In the genomic region with DNA sequence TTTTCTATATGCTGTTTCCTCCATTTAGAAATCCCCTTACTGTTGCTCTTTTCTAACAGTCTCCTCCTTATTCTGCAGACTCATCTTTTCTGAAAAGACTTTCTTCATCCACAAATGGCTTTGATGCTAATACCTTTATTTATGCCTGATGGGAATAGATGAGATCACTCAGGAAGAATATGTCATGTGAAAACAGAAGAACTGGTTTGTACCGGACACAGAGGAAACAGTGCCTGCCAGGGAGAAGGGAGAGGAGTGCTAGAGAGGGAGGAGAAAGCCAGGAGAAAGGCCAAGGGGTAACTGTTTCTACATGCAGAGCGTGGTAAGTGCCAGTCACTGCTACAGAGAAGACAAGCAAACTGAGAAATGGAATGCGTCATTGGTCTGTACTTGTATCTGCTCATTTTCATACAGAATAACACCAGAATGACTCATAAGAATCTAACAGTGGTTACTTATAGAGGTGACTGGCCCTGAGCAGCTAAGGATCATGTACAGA, we compare ENCODE assay signal across 8 cellular contexts. TPM values are rescaled to one million over a fixed set of nuclear protein-coding genes. Genes with fewer than 3 reads are reported as not detected.
DNase-seq lines count a peak whose midpoint lies in the region; ATAC-seq and TF ChIP-seq lines count a peak whose summit lies in the region.

No MANE protein-coding gene starts in this region.

- H3K27ac Mint-ChIP-seq in activated B cell treated with CpG ODN at 0.5 μM for 24 hours = no peak overlapping the region
- H3K27ac Mint-ChIP-seq in stimulated activated memory B cell treated with anti-CD40 and anti-IgM and Interleukin-4, amounts not matched to agents 10 μg/mL and 1 μg/mL and 100 μg/mL, for 72 hours = no peak overlapping the region

- H3K4me3 Mint-ChIP-seq in activated B cell treated with CpG ODN at 0.5 μM for 24 hours = no peak overlapping the region
- no peak overlapping the region for H3K4me3 Mint-ChIP-seq in stimulated activated memory B cell treated with anti-CD40 and anti-IgM and Interleukin-4, amounts not matched to agents 10 μg/mL and 1 μg/mL and 100 μg/mL, for 72 hours

- H3K9me3 Mint-ChIP-seq in activated B cell treated with CpG ODN at 0.5 μM for 24 hours = no peaks in the 10 kb centered on the region
- H3K9me3 Mint-ChIP-seq in stimulated activated memory B cell treated with anti-CD40 and anti-IgM and Interleukin-4, amounts not matched to agents 10 μg/mL and 1 μg/mL and 100 μg/mL, for 72 hours = no peaks in the 10 kb centered on the region

- H3K36me3 Mint-ChIP-seq in activated B cell treated with CpG ODN at 0.5 μM for 24 hours (ENCODE audit: low read depth) = no peaks in the 10 kb centered on the region
- H3K36me3 Mint-ChIP-seq in stimulated activated memory B cell treated with anti-CD40 and anti-IgM and Interleukin-4, amounts not matched to agents 10 μg/mL and 1 μg/mL and 100 μg/mL, for 72 hours = no peaks in the 10 kb centered on the region

- H3K27me3 Mint-ChIP-seq in activated B cell treated with CpG ODN at 0.5 μM for 24 hours = peaks cover 7% of the 10 kb centered on the region
- no peaks in the 10 kb centered on the region for H3K27me3 Mint-ChIP-seq in stimulated activated memory B cell treated with anti-CD40 and anti-IgM and Interleukin-4, amounts not matched to agents 10 μg/mL and 1 μg/mL and 100 μg/mL, for 72 hours

- DNase-seq in EL (peak; percentile 97), activated B cell treated with CpG ODN at 0.5 μM for 24 hours (no peak), left ventricle myocardium superior (no peak), DMS79 treated with DMSO at 0.1 percent for 48 hours (lab: John Stamatoyannopoulos, UW) (no peak)
- no peak for DNase-seq in activated CD4-positive, CD25-positive, alpha-beta regulatory T cell treated with anti-CD3 and anti-CD28 coated beads, Interleukin-2, amount 50 U/mL, for 72 hours

- TF ChIP-seq CTCF in activated B cell treated with CpG ODN at 0.5 μM for 24 hours (IDR thresholded peaks at IDR 0.05) = no peak

- CTCF ChIA-PET in activated B cell treated with CpG ODN at 0.5 μM for 24 hours (lab: Charles Lee) = no interaction called here

- peaks cover 5% of the 10 kb centered on the region for H3K4me1 Mint-ChIP-seq in activated B cell treated with CpG ODN at 0.5 μM for 24 hours
- H3K4me1 Mint-ChIP-seq in stimulated activated memory B cell treated with anti-CD40 and anti-IgM and Interleukin-4, amounts not matched to agents 10 μg/mL and 1 μg/mL and 100 μg/mL, for 72 hours = peaks cover 2% of the 10 kb centered on the region

- POLR2A ChIA-PET in activated B cell treated with CpG ODN at 0.5 μM for 24 hours (lab: Charles Lee) = no interaction called here

- ATAC-seq in GM19455 (IDR thresholded peaks at IDR 0.05; ENCODE audit: unreplicated experiment) (peak; percentile 100), HG03442 (IDR thresholded peaks at IDR 0.05; ENCODE audit: unreplicated experiment) (peak; percentile 100), activated B cell treated with CpG ODN at 0.5 μM for 24 hours (ENCODE audit: low read depth) (peak; percentile 82), left ventricle myocardium superior (peak; percentile 93)
- ATAC-seq in stimulated activated memory B cell treated with anti-CD40 and anti-IgM and Interleukin-4, amounts not matched to agents 10 μg/mL and 1 μg/mL and 100 μg/mL, for 72 hours = peak; percentile 79

- intact Hi-C loops in activated B cell treated with CpG ODN at 0.5 μM for 24 hours (cut with micrococcal nuclease) (no loop called here), left ventricle myocardium superior (cut with micrococcal nuclease) (no loop called here)

RNA-seq across cellular contexts. Expression of gene PJA2, which starts 45.9 kb away (rescaled TPM):
- total RNA-seq in activated B cell treated with CpG ODN at 0.5 μM for 24 hours = 55.3 and 58.0 TPM in 2 replicates
- 75.7 TPM for total RNA-seq in left ventricle myocardium superior
